Comparison of ENCODE assay signal across 19 cellular contexts in the genomic region with DNA sequence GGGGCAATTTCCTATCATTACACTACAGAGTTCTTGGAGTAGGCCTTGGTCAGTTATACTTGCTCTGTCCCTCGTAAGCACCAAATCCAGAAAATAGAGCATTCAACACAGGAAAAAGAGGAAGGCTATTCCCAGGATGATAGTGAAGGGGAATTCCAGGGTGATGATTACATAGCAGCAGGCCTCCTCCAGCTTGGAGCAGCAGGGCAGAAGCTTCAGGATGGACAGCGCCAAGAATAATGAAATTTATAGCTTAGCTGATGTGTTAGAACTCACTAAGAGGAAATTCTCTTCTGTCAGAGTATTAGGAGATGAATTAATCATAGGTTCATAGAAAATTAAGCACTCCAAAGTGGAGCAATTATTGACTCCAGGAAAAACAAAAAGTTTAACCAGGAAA. TPM values are rescaled to one million over a fixed set of nuclear protein-coding genes. Genes with fewer than 3 reads are reported as not detected.
A peak's percentile ranks its signal among the peaks of the same experiment; 100 is the strongest.
DNase-seq lines count a peak whose midpoint lies in the region; ATAC-seq and TF ChIP-seq lines count a peak whose summit lies in the region.
"Had no signal": no experiment of that assay in that cellular context is flagged by ENCODE, and none has a peak within 500 bp of the region (broad histone marks: within the 10 kb centered on the region; RNA-seq: fewer than 3 reads in every experiment).

No MANE protein-coding gene starts in this region.

- H3K9me3 Mint-ChIP-seq in chondrocyte (ENCODE audit: low read depth) = peaks cover 16% of the 10 kb centered on the region

- H3K79me1 ChIP-seq in mesenchymal stem cell (replicated peaks; ENCODE audit: low read length, poor library complexity, severe bottlenecking) = no peaks in the 10 kb centered on the region

- no peak for TF ChIP-seq EP300 in Ishikawa (IDR thresholded peaks at IDR 0.05; ENCODE audit: borderline replicate concordance)

- no peaks in the 10 kb centered on the region for H3K36me3 ChIP-seq in mesenchymal stem cell (ENCODE audit: control insufficient read depth in 1 of 2, insufficient read depth in 2 of 2, low read depth in 1 of 2, low read length in 2 of 2)
- peaks cover 0 to 14% (median 0%) of the 10 kb centered on the region in 6 donors for H3K36me3 ChIP-seq in spleen
- H3K36me3 ChIP-seq: colonic mucosa, neural progenitor cell had no signal

- H2AK5ac ChIP-seq in mesenchymal stem cell (ENCODE audit: low read length, severe bottlenecking) = no peak overlapping the region

- peaks cover 5% of the 10 kb centered on the region for H3K27me3 Mint-ChIP-seq in chondrocyte (ENCODE audit: low read depth)
- H3K27me3 Mint-ChIP-seq: stimulated activated naive CD8-positive, alpha-beta T cell treated with anti-CD3 and anti-CD28 coated beads, Interleukin-15, amount 100 ng/mL, for 72 hours had no signal

- peaks cover 5% of the 10 kb centered on the region for H3K4me1 Mint-ChIP-seq in chondrocyte (ENCODE audit: low read depth)
- H3K4me1 Mint-ChIP-seq: neural progenitor cell had no signal

- ATAC-seq in GM21717 (IDR thresholded peaks at IDR 0.05; ENCODE audit: unreplicated experiment) = no peak

- H3K9me3 ChIP-seq in mesenchymal stem cell (ENCODE audit: control insufficient read depth, low read length) (peaks cover 17% of the 10 kb centered on the region), spleen (peaks cover 0 to 21% (median 9%) of the 10 kb centered on the region in 8 donors)
- H3K9me3 ChIP-seq: colonic mucosa had no signal

- no peak for TF ChIP-seq RAD21 in Ishikawa (IDR thresholded peaks at IDR 0.05; ENCODE audit: low read depth)

- H3K4me3 ChIP-seq in AG10803 (ENCODE audit: low read length) = no peak overlapping the region
- no peak overlapping the region for H3K4me3 ChIP-seq in mesenchymal stem cell (ENCODE audit: insufficient read depth in 1 of 2, low read depth in 1 of 2, low read length in 2 of 2)
- H3K4me3 ChIP-seq in spleen = no peak overlapping the region
- H3K4me3 ChIP-seq: colonic mucosa, heart right ventricle, K562, neural progenitor cell had no signal

- no peak overlapping the region for H4K91ac ChIP-seq in mesenchymal stem cell (ENCODE audit: low read length)

- H3K4me1 ChIP-seq in mesenchymal stem cell (ENCODE audit: control insufficient read depth, insufficient read depth, low read depth, low read length) (no peaks in the 10 kb centered on the region), spleen (peaks cover 0 to 31% (median 12%) of the 10 kb centered on the region in 6 donors)
- H3K4me1 ChIP-seq: colonic mucosa, neural progenitor cell had no signal

- H3K27ac ChIP-seq in mesenchymal stem cell (ENCODE audit: low read length, poor library complexity, severe bottlenecking) (no peak overlapping the region), spleen (peak overlapping the region in 2 of 8 donors; percentile 3 to 24)
- H3K27ac ChIP-seq: colonic mucosa, neural progenitor cell had no signal

- TF ChIP-seq POLR2A in spleen (IDR thresholded peaks at IDR 0.05) = no peak

- no peak overlapping the region for H3K23ac ChIP-seq in mesenchymal stem cell (ENCODE audit: low read length in 2 of 2)

- H4K8ac ChIP-seq in mesenchymal stem cell (ENCODE audit: low read length) = no peak overlapping the region

- no peak overlapping the region for H3K4ac ChIP-seq in mesenchymal stem cell (ENCODE audit: low read depth in 1 of 2, low read length in 2 of 2)

- peak overlapping the region; percentile 19 for H3K27ac Mint-ChIP-seq in chondrocyte (ENCODE audit: unreplicated experiment)
- H3K27ac Mint-ChIP-seq: neural progenitor cell had no signal

- H3K27me3 ChIP-seq in mesenchymal stem cell (ENCODE audit: control insufficient read depth in 1 of 2, insufficient read depth in 1 of 2, low read length in 2 of 2) (peaks cover 0 to 17% of the 10 kb centered on the region in 2 experiments), spleen (replicated peaks in 1 of 7) (no peaks in the 10 kb centered on the region)
- H3K27me3 ChIP-seq: colonic mucosa, neural progenitor cell had no signal

- H2BK5ac ChIP-seq in mesenchymal stem cell (ENCODE audit: low read depth, low read length, poor library complexity, severe bottlenecking) = no peak overlapping the region

- no peak overlapping the region for H3K14ac ChIP-seq in mesenchymal stem cell (ENCODE audit: low read length in 2 of 2)

- intact Hi-C loops in spleen (cut with DNase I; ENCODE audit: low total_unique reads) = no loop called here

- H2BK12ac ChIP-seq in mesenchymal stem cell (ENCODE audit: low read length in 2 of 2) = no peak overlapping the region

- H2AFZ ChIP-seq in mesenchymal stem cell (ENCODE audit: low read depth, low read length) = no peak overlapping the region
- H2AFZ ChIP-seq: neural progenitor cell had no signal

- TF ChIP-seq CTCF in AG10803 (conservative IDR thresholded peaks at IDR 0.05; ENCODE audit: low read length) (no peak), chondrocyte (IDR thresholded peaks at IDR 0.05) (no peak), spleen (IDR thresholded peaks at IDR 0.05 in 8 of 11, conservative IDR thresholded peaks at IDR 0.05 in 3 of 11) (no peak)

- H3K4me2 ChIP-seq in mesenchymal stem cell (ENCODE audit: low read length, poor library complexity, severe bottlenecking) = no peak overlapping the region
- H3K4me2 ChIP-seq: neural progenitor cell had no signal

- H3K4me3 Mint-ChIP-seq in chondrocyte (ENCODE audit: unreplicated experiment) = no peak overlapping the region
- H3K4me3 Mint-ChIP-seq: neural progenitor cell; stimulated activated naive CD8-positive, alpha-beta T cell treated with anti-CD3 and anti-CD28 coated beads, Interleukin-15, amount 100 ng/mL, for 72 hours had no signal

- no peak overlapping the region for H3K9ac ChIP-seq in mesenchymal stem cell (ENCODE audit: low read length)
- H3K9ac ChIP-seq: neural progenitor cell had no signal

- WGBS in mesenchymal stem cell = 35% methylated on average over 2 of the region's 2 CpGs
- 42 to 71% (median 53%) methylated on average over 2 of the region's 2 CpGs for WGBS in spleen, 5 donors

- no peak overlapping the region for H3K18ac ChIP-seq in mesenchymal stem cell (ENCODE audit: low read depth in 1 of 2, low read length in 2 of 2)

- H3K36me3 Mint-ChIP-seq in chondrocyte (ENCODE audit: low read depth) = no peaks in the 10 kb centered on the region
- H3K36me3 Mint-ChIP-seq: neural progenitor cell had no signal

- no peak overlapping the region for H2BK15ac ChIP-seq in mesenchymal stem cell (ENCODE audit: low read depth, poor library complexity, severe bottlenecking)

- no peak overlapping the region for H2BK120ac ChIP-seq in mesenchymal stem cell (ENCODE audit: low read depth, low read length)

- peak; percentile 46 for DNase-seq in AG10803 (ENCODE audit: low read depth)
- no peak for DNase-seq in chondrocyte (ENCODE audit: low spot score)
- DNase-seq in mesenchymal stem cell = peak; percentile 59
- DNase-seq in spleen = no peak
- DNase-seq in ecto neural progenitor cell (ENCODE audit: low spot score) = no peak
- no peak for DNase-seq in dedifferentiated amniotic fluid mesenchymal stem cell (ENCODE audit: extremely low spot score)
- DNase-seq: activated CD4-positive, CD25-positive, alpha-beta regulatory T cell treated with anti-CD3 and anti-CD28 coated beads, Interleukin-2, amount 50 U/mL, for 72 hours; amygdala; colonic mucosa; GF-D8; heart right ventricle; islet precursor cell; NCI-H2081 treated with DMSO at 0.1 percent for 48 hours; NCI-H524 treated with DMSO at 0.1 percent for 48 hours; stimulated activated naive CD8-positive, alpha-beta T cell treated with anti-CD3 and anti-CD28 coated beads, Interleukin-15, amount 100 ng/mL, for 72 hours had no signal

TF ChIP-seq in Ishikawa, 13 proteins besides CTCF, POLR2A, EP300 and RAD21:
- TF ChIP-seq, protein P1, sequence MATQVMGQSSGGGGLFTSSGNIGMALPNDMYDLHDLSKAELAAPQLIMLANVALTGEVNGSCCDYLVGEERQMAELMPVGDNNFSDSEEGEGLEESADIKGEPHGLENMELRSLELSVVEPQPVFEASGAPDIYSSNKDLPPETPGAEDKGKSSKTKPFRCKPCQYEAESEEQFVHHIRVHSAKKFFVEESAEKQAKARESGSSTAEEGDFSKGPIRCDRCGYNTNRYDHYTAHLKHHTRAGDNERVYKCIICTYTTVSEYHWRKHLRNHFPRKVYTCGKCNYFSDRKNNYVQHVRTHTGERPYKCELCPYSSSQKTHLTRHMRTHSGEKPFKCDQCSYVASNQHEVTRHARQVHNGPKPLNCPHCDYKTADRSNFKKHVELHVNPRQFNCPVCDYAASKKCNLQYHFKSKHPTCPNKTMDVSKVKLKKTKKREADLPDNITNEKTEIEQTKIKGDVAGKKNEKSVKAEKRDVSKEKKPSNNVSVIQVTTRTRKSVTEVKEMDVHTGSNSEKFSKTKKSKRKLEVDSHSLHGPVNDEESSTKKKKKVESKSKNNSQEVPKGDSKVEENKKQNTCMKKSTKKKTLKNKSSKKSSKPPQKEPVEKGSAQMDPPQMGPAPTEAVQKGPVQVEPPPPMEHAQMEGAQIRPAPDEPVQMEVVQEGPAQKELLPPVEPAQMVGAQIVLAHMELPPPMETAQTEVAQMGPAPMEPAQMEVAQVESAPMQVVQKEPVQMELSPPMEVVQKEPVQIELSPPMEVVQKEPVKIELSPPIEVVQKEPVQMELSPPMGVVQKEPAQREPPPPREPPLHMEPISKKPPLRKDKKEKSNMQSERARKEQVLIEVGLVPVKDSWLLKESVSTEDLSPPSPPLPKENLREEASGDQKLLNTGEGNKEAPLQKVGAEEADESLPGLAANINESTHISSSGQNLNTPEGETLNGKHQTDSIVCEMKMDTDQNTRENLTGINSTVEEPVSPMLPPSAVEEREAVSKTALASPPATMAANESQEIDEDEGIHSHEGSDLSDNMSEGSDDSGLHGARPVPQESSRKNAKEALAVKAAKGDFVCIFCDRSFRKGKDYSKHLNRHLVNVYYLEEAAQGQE (IDR thresholded peaks at IDR 0.05; ENCODE audit: low read depth) = peak; percentile 40; the same call in 1 of the 2 replicates
- TF ChIP-seq FOXM1 (IDR thresholded peaks at IDR 0.05; ENCODE audit: borderline replicate concordance, low read depth) = no peak

RNA-seq across cellular contexts. Expression of a gene that starts 10.8 kb away (rescaled TPM):
- total RNA-seq in chondrocyte = 14.0 to 16.8 TPM (median 15.5 TPM) in 3 replicates
- polyA plus RNA-seq in mesenchymal stem cell (2013, experiment 1 of 2) = 24.8 TPM
- 25.6 TPM for polyA plus RNA-seq in mesenchymal stem cell (2013, experiment 2 of 2)
- total RNA-seq in spleen = 100 to 1,000 TPM; 120 to 435 (median 252) TPM
- polyA plus RNA-seq in spleen = 100 to 1,000 TPM; 135 to 196 (median 148) TPM

RNA-seq across cellular contexts. Expression of a gene that starts 45.6 kb away (rescaled TPM):
- total RNA-seq in chondrocyte (4.9 to 10.4 TPM (median 9.9 TPM) in 3 replicates), spleen (10 to 100 TPM in 2 of 7 donors, 1 to 10 TPM in 5; 3.1 to 16.0 (median 6.2) TPM)
- polyA plus RNA-seq in mesenchymal stem cell (2013, experiment 1 of 2) = 1.1 TPM
- 1.2 TPM for polyA plus RNA-seq in mesenchymal stem cell (2013, experiment 2 of 2)
- polyA plus RNA-seq in spleen = 10 to 100 TPM in 2 of 3 donors, 1 to 10 TPM in 1; 9.1 to 17.8 (median 10.1) TPM

Comparison
In these comparisons a context has a peak if more than half of its experiments do, and no peak if none do; other contexts are left out.
1. DNase-seq: peak in AG10803 (single experiment) and mesenchymal stem cell (single experiment); none in chondrocyte (single experiment), spleen (single experiment), ecto neural progenitor cell (single experiment) and dedifferentiated amniotic fluid mesenchymal stem cell (single experiment).